ENCODE assay signal across 14 cellular contexts in the genomic region with DNA sequence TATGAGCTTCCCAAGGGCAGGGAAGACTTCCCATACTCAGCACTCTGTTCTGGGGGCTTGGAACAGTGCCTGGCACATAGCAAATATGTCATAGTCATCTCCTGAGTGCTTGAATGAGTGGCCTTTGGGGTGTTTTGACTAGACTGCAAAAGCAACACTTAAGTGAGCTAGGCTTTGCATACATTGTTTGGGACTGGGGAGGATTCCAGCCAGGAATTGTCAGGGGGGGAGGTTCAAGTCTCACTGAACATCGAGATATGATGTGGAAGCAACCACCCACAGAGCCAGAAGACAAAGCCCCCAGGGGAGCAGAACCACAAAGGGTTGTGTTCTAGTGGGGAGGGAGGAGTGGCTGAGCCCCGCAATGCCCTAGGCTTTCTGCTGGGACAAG.
DNase-seq lines count a peak whose midpoint lies in the region; ATAC-seq and TF ChIP-seq lines count a peak whose summit lies in the region.
"Had no signal": no experiment of that assay in that cellular context is flagged by ENCODE, and none has a peak within 500 bp of the region (broad histone marks: within the 10 kb centered on the region; RNA-seq: fewer than 3 reads in every experiment).

No MANE protein-coding gene starts in this region.

- H3K36me3 ChIP-seq in Caco-2 (ENCODE audit: control insufficient read depth, insufficient read depth, low read length) (no peaks in the 10 kb centered on the region), transverse colon (no peaks in the 10 kb centered on the region)

- H3K36me3 Mint-ChIP-seq in type B pancreatic cell = no peaks in the 10 kb centered on the region
- no peaks in the 10 kb centered on the region for H3K36me3 Mint-ChIP-seq in Caco-2 (ENCODE audit: insufficient read depth, unreplicated experiment)
- H3K36me3 Mint-ChIP-seq: activated naive CD4-positive, alpha-beta T cell treated with anti-CD3 and anti-CD28 coated beads, Interleukin-2, amount 50 U/mL, for 72 hours had no signal

- H3K4me1 ChIP-seq in right cardiac atrium (ENCODE audit: control insufficient read depth, insufficient read depth, low read length) (peaks cover 4% of the 10 kb centered on the region), Caco-2 (0 out of 2 replicates have a peak, but pooled peaks cover 7% of the 10 kb centered on the region), transverse colon (peaks cover 7 to 28% (median 17%) of the 10 kb centered on the region in 4 donors)

- H3K27ac Mint-ChIP-seq in type B pancreatic cell = peak overlapping the region; percentile 28
- no peak overlapping the region for H3K27ac Mint-ChIP-seq in Caco-2 (ENCODE audit: unreplicated experiment)
- H3K27ac Mint-ChIP-seq: activated CD4-positive, alpha-beta T cell treated with anti-CD3 and anti-CD28 coated beads for 36 hours; activated naive CD4-positive, alpha-beta T cell treated with anti-CD3 and anti-CD28 coated beads, Interleukin-2, amount 50 U/mL, for 72 hours had no signal

- peaks cover 20% of the 10 kb centered on the region for H3K4me1 Mint-ChIP-seq in type B pancreatic cell (ENCODE audit: unreplicated experiment)
- peaks cover 4% of the 10 kb centered on the region for H3K4me1 Mint-ChIP-seq in Caco-2 (ENCODE audit: low read depth, unreplicated experiment)

- DNase-seq in right cardiac atrium (no peak), Right ventricle myocardium inferior (ENCODE audit: missing footprints) (no peak), NCI-H748 (lab: John Stamatoyannopoulos, UW; ENCODE audit: unreplicated experiment) (peak; percentile 59), epithelial cell of prostate (ENCODE audit: low read depth, low spot score) (no peak), type B pancreatic cell (ENCODE audit: extremely low spot score, unreplicated experiment) (no peak), Caco-2 (no peak), transverse colon (no peak)
- DNase-seq: activated CD4-positive, alpha-beta T cell treated with anti-CD3 and anti-CD28 coated beads for 36 hours; activated T-cell treated with anti-CD3 and anti-CD28 coated beads for 4 hours; MM.1S; stimulated activated CD4-positive, alpha-beta T cell treated with anti-CD3 and anti-CD28 coated beads, Interleukin-12 subunit alpha, Interleukin-12 subunit beta, amount 100 ng/mL, for 4 hours had no signal

- TF ChIP-seq EP300 in transverse colon (IDR thresholded peaks at IDR 0.05; ENCODE audit: low read depth) = no peak

- H3K4me3 ChIP-seq in right cardiac atrium (ENCODE audit: low read length) (no peak overlapping the region), Caco-2 (ENCODE audit: low read depth, low read length) (no peak overlapping the region), transverse colon (no peak overlapping the region)

- TF ChIP-seq POLR2A in transverse colon (IDR thresholded peaks at IDR 0.05) = no peak

- H3K9me3 ChIP-seq in right cardiac atrium (ENCODE audit: control insufficient read depth, low read length) (no peaks in the 10 kb centered on the region), Caco-2 (no peaks in the 10 kb centered on the region), transverse colon (no peaks in the 10 kb centered on the region)

- intact Hi-C loops in right cardiac atrium (cut with DNase I) = loop anchor here in 1 of 4 donors (5.0 kb wide), 1 partner anchor 53 kb away; no protein-coding TSS in a partner anchor
- intact Hi-C loops in Right ventricle myocardium inferior (cut with DNase I) = no loop called here
- intact Hi-C loops in Caco-2 (cut with micrococcal nuclease; ENCODE audit: unreplicated experiment) = no loop called here
- intact Hi-C loops in transverse colon (cut with DNase I; ENCODE audit: low total_unique reads) = no loop called here

- ATAC-seq in right cardiac atrium (peak; percentile 5 to 12), Right ventricle myocardium inferior (no peak), HG02610 (IDR thresholded peaks at IDR 0.05; ENCODE audit: unreplicated experiment) (no peak)
- ATAC-seq: activated CD4-positive, alpha-beta T cell treated with anti-CD3 and anti-CD28 coated beads for 36 hours; activated naive CD4-positive, alpha-beta T cell treated with anti-CD3 and anti-CD28 coated beads, Interleukin-2, amount 50 U/mL, for 72 hours had no signal

- H3K27me3 ChIP-seq in right cardiac atrium (ENCODE audit: control insufficient read depth, insufficient read depth) (no peaks in the 10 kb centered on the region), Caco-2 (replicated peaks; ENCODE audit: control insufficient read depth, insufficient read depth, low read length) (no peaks in the 10 kb centered on the region), transverse colon (peaks cover 14% of the 10 kb centered on the region)

- POLR2A ChIA-PET in Caco-2 (lab: Charles Lee) = no interaction called here

- in situ Hi-C loops in transverse colon (cut with MboI; ENCODE audit: low pct_ligation_motif_present in 1 of 4, low pct_unique_long_range_greater_than_20kb in 1 of 4, low sequenced_read_pairs in 3 of 4) = no loop called here

- TF ChIP-seq CTCF in type B pancreatic cell (conservative IDR thresholded peaks at IDR 0.05) (no peak), Caco-2 (IDR thresholded peaks at IDR 0.05; ENCODE audit: insufficient read depth in 1 of 2, low read depth in 1 of 2, low read length in 1 of 2, severe bottlenecking in 1 of 2, unreplicated experiment in 1 of 2) (no peak), transverse colon (IDR thresholded peaks at IDR 0.05) (no peak)

- peaks cover 51% of the 10 kb centered on the region for H3K27me3 Mint-ChIP-seq in type B pancreatic cell
- H3K27me3 Mint-ChIP-seq in Caco-2 (ENCODE audit: insufficient read depth, unreplicated experiment) = peaks cover 2% of the 10 kb centered on the region

- H3K4me3 Mint-ChIP-seq in type B pancreatic cell = no peak overlapping the region
- no peak overlapping the region for H3K4me3 Mint-ChIP-seq in Caco-2 (ENCODE audit: unreplicated experiment)
- H3K4me3 Mint-ChIP-seq: activated CD4-positive, alpha-beta T cell treated with anti-CD3 and anti-CD28 coated beads for 36 hours had no signal

- no TSS peak for BruUV-seq in Caco-2 (replicated peaks; lab: Mats Ljungman, UMichigan)

- WGBS in right cardiac atrium = 15% methylated on average over 2 of the region's 2 CpGs
- WGBS in transverse colon (ENCODE audit: low coverage in 1 of 2), 2 donors = 53% methylated on average over 2 of the region's 2 CpGs; no CpG with 5 or more reads in 1 of the 2 donors

- H3K27ac ChIP-seq in right cardiac atrium (ENCODE audit: low read length) (peak overlapping the region; percentile 63), epithelial cell of prostate (peak overlapping the region; percentile 49), transverse colon (no peak overlapping the region)
- H3K27ac ChIP-seq: parathyroid adenoma had no signal

- H3K9me3 Mint-ChIP-seq in type B pancreatic cell (no peaks in the 10 kb centered on the region), Caco-2 (ENCODE audit: unreplicated experiment) (no peaks in the 10 kb centered on the region)
- H3K9me3 Mint-ChIP-seq: activated naive CD4-positive, alpha-beta T cell treated with anti-CD3 and anti-CD28 coated beads, Interleukin-2, amount 50 U/mL, for 72 hours had no signal

- CTCF ChIA-PET in Caco-2 (lab: Charles Lee) = interaction anchor here (0.8 to 1.4 kb wide), 2 partner anchors 15 to 52 kb away, joined by 4 to 5 read pairs; no protein-coding TSS in a partner anchor

Comparison
In these comparisons a context has a peak if more than half of its experiments do, and no peak if none do; other contexts are left out.
1. ATAC-seq: peak in right cardiac atrium (2 of 2); none in Right ventricle myocardium inferior (single experiment) and HG02610 (single experiment).
2. H3K27ac ChIP-seq: peak in right cardiac atrium (single experiment) and epithelial cell of prostate (single experiment); none in transverse colon (0 of 4).